12 cellular contexts compared by ENCODE assay signal in the genomic region with DNA sequence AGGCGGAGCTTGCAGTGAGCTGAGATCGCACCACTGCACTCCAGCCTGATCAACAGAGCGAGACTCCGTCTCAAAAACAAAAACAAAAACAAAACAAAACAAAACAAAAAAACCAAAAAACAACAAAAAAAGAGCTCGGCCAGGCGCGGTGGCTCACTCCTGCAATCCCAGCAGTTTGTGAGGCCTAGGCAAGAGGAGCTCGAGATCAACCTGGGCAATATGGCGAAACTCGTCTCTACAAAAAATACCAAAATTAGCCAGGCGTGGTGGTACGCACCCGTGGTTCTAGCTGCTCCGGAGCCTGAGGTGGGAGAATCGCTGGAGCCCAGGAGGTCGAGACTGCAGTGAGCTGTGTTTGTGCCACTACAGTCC. TPM values are rescaled to one million over a fixed set of nuclear protein-coding genes. Genes with fewer than 3 reads are reported as not detected.
DNase-seq lines count a peak whose midpoint lies in the region; ATAC-seq, FAIRE-seq and TF ChIP-seq lines count a peak whose summit lies in the region.
"Had no signal": no experiment of that assay in that cellular context is flagged by ENCODE, and none has a peak within 500 bp of the region (broad histone marks: within the 10 kb centered on the region; RNA-seq: fewer than 3 reads in every experiment).

No MANE protein-coding gene starts in this region.

- H3K27me3 Mint-ChIP-seq in Calu3 (ENCODE audit: unreplicated experiment) (peaks cover 24% of the 10 kb centered on the region), brain (peaks cover 31% of the 10 kb centered on the region), osteocyte (ENCODE audit: unreplicated experiment) (no peaks in the 10 kb centered on the region)

- BruUV-seq in Calu3 (replicated peaks; lab: Mats Ljungman, UMichigan), result no TSS peak

- H3K36me3 Mint-ChIP-seq in Calu3 (ENCODE audit: insufficient read depth, unreplicated experiment), result peaks cover 56% of the 10 kb centered on the region
- H3K36me3 Mint-ChIP-seq in brain, result no peaks in the 10 kb centered on the region
- H3K36me3 Mint-ChIP-seq in osteocyte (ENCODE audit: unreplicated experiment), result no peaks in the 10 kb centered on the region

- H3K9me3 Mint-ChIP-seq in Calu3 (ENCODE audit: low read depth, unreplicated experiment) (peaks cover 2% of the 10 kb centered on the region), brain (peaks cover 3 to 24% (median 4%) of the 10 kb centered on the region in 5 experiments), osteocyte (ENCODE audit: unreplicated experiment) (no peaks in the 10 kb centered on the region)

- TF ChIP-seq CTCF in Calu3 (IDR thresholded peaks at IDR 0.05; ENCODE audit: unreplicated experiment) (no peak), brain (conservative IDR thresholded peaks at IDR 0.05) (no peak), osteocyte (IDR thresholded peaks at IDR 0.05) (no peak), GM10266 (IDR thresholded peaks at IDR 0.05; ENCODE audit: control insufficient read depth, insufficient read depth, low read depth, missing control alignments) (no peak)

- H3K4me1 Mint-ChIP-seq in Calu3 (ENCODE audit: low read depth, unreplicated experiment), result peaks cover 49% of the 10 kb centered on the region
- H3K4me1 Mint-ChIP-seq in brain, result peaks cover 37% of the 10 kb centered on the region
- peaks cover 19% of the 10 kb centered on the region for H3K4me1 Mint-ChIP-seq in osteocyte (ENCODE audit: unreplicated experiment)

- DNase-seq in Calu3, result no peak
- peak; percentile 29 for DNase-seq in LoVo (ENCODE audit: low spot score)
- DNase-seq in osteocyte (ENCODE audit: extremely low spot score, unreplicated experiment), result no peak
- no peak for DNase-seq in dedifferentiated amniotic fluid mesenchymal stem cell (ENCODE audit: extremely low spot score)
- DNase-seq in GM10266 (ENCODE audit: extremely low spot score), result no peak
- DNase-seq in frontal cortex (ENCODE audit: low spot score in 2 of 2), result no peak
- DNase-seq: NCI-H1436 treated with DMSO at 0.1 percent for 48 hours had no signal

- FAIRE-seq in frontal cortex (lab: Jason Lieb, UNC), result no peak
- FAIRE-seq: GM12891 had no signal

- CTCF ChIA-PET in Calu3 (lab: Charles Lee), result interaction anchor here (0.6 to 1.7 kb wide), 7 partner anchors 17 to 77 kb away, joined by 3 to 15 read pairs (median 5); partner anchors contain the start of gene TRIM41

- no peak for ATAC-seq in HG02642 (IDR thresholded peaks at IDR 0.05; ENCODE audit: poor library complexity, unreplicated experiment)

- intact Hi-C loops in Calu3 (cut with micrococcal nuclease; ENCODE audit: unreplicated experiment), result loop anchor here (5.0 kb wide), 1 partner anchor 77 kb away; the partner anchor contains the start of gene TRIM52

- H3K4me3 Mint-ChIP-seq in Calu3 (ENCODE audit: low read depth, unreplicated experiment) (peak overlapping the region; percentile 91), brain (peak overlapping the region; percentile 90 to 95 (median 92)), osteocyte (ENCODE audit: unreplicated experiment) (peak overlapping the region; percentile 86)

- peak overlapping the region; percentile 84 for H3K27ac Mint-ChIP-seq in Calu3 (ENCODE audit: unreplicated experiment)
- peak overlapping the region in 1 of 5 experiments; percentile 96 for H3K27ac Mint-ChIP-seq in brain
- peak overlapping the region; percentile 99 for H3K27ac Mint-ChIP-seq in osteocyte (ENCODE audit: unreplicated experiment)

RNA-seq across cellular contexts. Expression of gene TRIM7, which starts 20.2 kb away (rescaled TPM):
- total RNA-seq in Calu3 (2022) (1.8 and 2.4 TPM in 2 replicates), osteocyte (3.8 and 4.0 TPM in 2 replicates), frontal cortex (2.0 TPM)
- 0.22 TPM for polyA plus RNA-seq in brain (ENCODE audit: insufficient read depth, low read depth, low replicate concordance)

RNA-seq across cellular contexts. Expression of gene OR2V2, which starts 37.4 kb away (rescaled TPM):
- total RNA-seq in Calu3 (2022) (not detected in 2 replicates), osteocyte (not detected in 2 replicates), frontal cortex (not detected)
- not detected for polyA plus RNA-seq in brain (ENCODE audit: insufficient read depth, low read depth, low replicate concordance)
- total RNA-seq: dermis blood vessel endothelial cell, mononuclear cell had no signal

RNA-seq across cellular contexts. Expression of gene TRIM41, which starts 38.2 kb away (rescaled TPM):
- total RNA-seq in Calu3 (2022) (33.5 and 34.2 TPM in 2 replicates), osteocyte (25.2 and 27.1 TPM in 2 replicates), frontal cortex (12.2 TPM)
- 33.0 TPM for polyA plus RNA-seq in brain (ENCODE audit: insufficient read depth, low read depth, low replicate concordance)

RNA-seq across cellular contexts. Expression of gene OR2V1, which starts 53.9 kb away (rescaled TPM):
- total RNA-seq in Calu3 (2022), result not detected in 2 replicates
- polyA plus RNA-seq in brain (ENCODE audit: insufficient read depth, low read depth, low replicate concordance), result not detected
- not detected in 2 replicates for total RNA-seq in osteocyte
- not detected for total RNA-seq in frontal cortex
- total RNA-seq: dermis blood vessel endothelial cell, mononuclear cell had no signal

RNA-seq across cellular contexts. Expression of gene RACK1, which starts 58.9 kb away (rescaled TPM):
- total RNA-seq in Calu3 (2022), result 1,679 and 1,946 TPM in 2 replicates
- 2,812 TPM for polyA plus RNA-seq in brain (ENCODE audit: insufficient read depth, low read depth, low replicate concordance)
- 1,869 and 1,921 TPM in 2 replicates for total RNA-seq in osteocyte
- total RNA-seq in frontal cortex, result 3,351 TPM
